29 cellular contexts compared by ENCODE assay signal in genomic region chrX:50677789-50678188, GRCh38.
"Had no signal": no experiment of that assay in that cellular context is flagged by ENCODE, and none has a peak within 500 bp of the region (broad histone marks: within the 10 kb centered on the region; RNA-seq: fewer than 3 reads in every experiment).

No MANE protein-coding gene starts in this region.

- H3K27ac ChIP-seq: body of pancreas, cardiac muscle cell, coronary artery had no signal

- H3K36me3 Mint-ChIP-seq: activated naive CD8-positive, alpha-beta T cell had no signal

- DNase-seq: activated CD4-positive, alpha-beta memory T cell treated with anti-CD3 and anti-CD28 coated beads, Interleukin-2, amount 10 ng/mL, durations not matched to agents 7 days and 5 days; activated CD4-positive, alpha-beta T cell treated with anti-CD3 and anti-CD28 coated beads for 36 hours; activated CD4-positive, alpha-beta T cell treated with anti-CD3 and anti-CD28 coated beads, Interleukin-2, amount 10 ng/mL, durations not matched to agents 24 days and 14 days; activated CD4-positive, alpha-beta T cell treated with anti-CD3 and anti-CD28 coated beads, Interleukin-2, amount 50 U/mL, for 4 hours; activated CD4-positive, CD25-positive, alpha-beta regulatory T cell; activated CD4-positive, CD25-positive, alpha-beta regulatory T cell treated with anti-CD3 and anti-CD28 coated beads, Interleukin-2, amount 50 U/mL, for 72 hours; activated CD8-positive, alpha-beta memory T cell treated with anti-CD3 and anti-CD28 coated beads, Interleukin-2, amount 50 U/mL, for 48 hours; activated gamma-delta T cell treated with Interleukin-2 at 50 U/mL for 16 hours; activated naive CD4-positive, alpha-beta T cell treated with anti-CD3 and anti-CD28 coated beads, Interleukin-2, amount 50 U/mL, for 16 hours; activated naive CD4-positive, alpha-beta T cell treated with Interleukin-2 at 50 U/mL for 16 hours; activated T-cell treated with anti-CD3 and anti-CD28 coated beads for 4 hours; activated T-cell treated with anti-CD3 and anti-CD28 coated beads, Interleukin-2, amount 50 U/mL, for 24 hours; activated T-cell treated with anti-CD3 and anti-CD28 coated beads, Interleukin-2, amount 50 U/mL, for 72 hours; amniotic stem cell; anterior cingulate cortex; body of pancreas; central memory CD4-positive, alpha-beta T cell; cerebellar nuclear complex; effector CD8-positive, alpha-beta T cell; foreskin fibroblast; head of caudate nucleus; T-helper 2 cell had no signal

- H3K36me3 ChIP-seq: cardiac muscle cell had no signal

- H3K27me3 ChIP-seq: body of pancreas, cardiac muscle cell had no signal

- H3K4me3 Mint-ChIP-seq: activated CD4-positive, alpha-beta memory T cell treated with anti-CD3 and anti-CD28 coated beads, Interleukin-2, amount 10 ng/mL, durations not matched to agents 7 days and 5 days; activated CD4-positive, alpha-beta T cell treated with anti-CD3 and anti-CD28 coated beads for 36 hours; activated CD4-positive, alpha-beta T cell treated with anti-CD3 and anti-CD28 coated beads, Interleukin-2, amount 10 ng/mL, durations not matched to agents 24 days and 14 days; activated naive CD8-positive, alpha-beta T cell; activated T-cell treated with anti-CD3 and anti-CD28 coated beads, Interleukin-2, amount 50 U/mL, for 24 hours; activated T-cell treated with anti-CD3 and anti-CD28 coated beads, Interleukin-2, amount 50 U/mL, for 72 hours; dendritic cell treated with granulocyte-macrophage colony-stimulating factor and Interleukin-4, amounts not matched to agents 40 ng/mL and 50 ng/mL, for 4 days had no signal

- FAIRE-seq: endometrium, frontal cortex had no signal

- ATAC-seq: activated CD4-positive, alpha-beta T cell treated with anti-CD3 and anti-CD28 coated beads for 36 hours; activated T-cell treated with anti-CD3 and anti-CD28 coated beads, Interleukin-2, amount 50 U/mL, for 72 hours; body of pancreas; esophagus mucosa had no signal

- H3K4me1 Mint-ChIP-seq: activated CD4-positive, alpha-beta memory T cell treated with anti-CD3 and anti-CD28 coated beads, Interleukin-2, amount 10 ng/mL, durations not matched to agents 7 days and 5 days; activated CD4-positive, alpha-beta T cell treated with anti-CD3 and anti-CD28 coated beads for 36 hours; activated CD4-positive, alpha-beta T cell treated with anti-CD3 and anti-CD28 coated beads, Interleukin-2, amount 10 ng/mL, durations not matched to agents 24 days and 14 days had no signal

- H3K27me3 Mint-ChIP-seq: activated CD4-positive, alpha-beta T cell treated with anti-CD3 and anti-CD28 coated beads for 36 hours; activated naive CD8-positive, alpha-beta T cell; dendritic cell treated with granulocyte-macrophage colony-stimulating factor and Interleukin-4, amounts not matched to agents 40 ng/mL and 50 ng/mL, for 4 days had no signal

- H3K4me1 ChIP-seq: body of pancreas had no signal

- H3K9me3 Mint-ChIP-seq: activated CD4-positive, alpha-beta memory T cell treated with anti-CD3 and anti-CD28 coated beads, Interleukin-2, amount 10 ng/mL, durations not matched to agents 7 days and 5 days; activated CD4-positive, alpha-beta T cell treated with anti-CD3 and anti-CD28 coated beads, Interleukin-2, amount 10 ng/mL, durations not matched to agents 24 days and 14 days; activated T-cell treated with anti-CD3 and anti-CD28 coated beads, Interleukin-2, amount 50 U/mL, for 24 hours; activated T-cell treated with anti-CD3 and anti-CD28 coated beads, Interleukin-2, amount 50 U/mL, for 72 hours; dendritic cell treated with granulocyte-macrophage colony-stimulating factor and Interleukin-4, amounts not matched to agents 40 ng/mL and 50 ng/mL, for 4 days had no signal

- H3K27ac Mint-ChIP-seq: activated CD4-positive, alpha-beta memory T cell treated with anti-CD3 and anti-CD28 coated beads, Interleukin-2, amount 10 ng/mL, durations not matched to agents 7 days and 5 days; activated CD4-positive, alpha-beta T cell treated with anti-CD3 and anti-CD28 coated beads for 36 hours; activated CD4-positive, alpha-beta T cell treated with anti-CD3 and anti-CD28 coated beads, Interleukin-2, amount 10 ng/mL, durations not matched to agents 24 days and 14 days; activated naive CD8-positive, alpha-beta T cell; activated T-cell treated with anti-CD3 and anti-CD28 coated beads, Interleukin-2, amount 50 U/mL, for 24 hours; activated T-cell treated with anti-CD3 and anti-CD28 coated beads, Interleukin-2, amount 50 U/mL, for 72 hours; dendritic cell treated with granulocyte-macrophage colony-stimulating factor and Interleukin-4, amounts not matched to agents 40 ng/mL and 50 ng/mL, for 4 days had no signal

- H3K9me3 ChIP-seq: body of pancreas had no signal

- H3K4me3 ChIP-seq: body of pancreas, cardiac muscle cell, coronary artery had no signal
